In the genomic region with DNA sequence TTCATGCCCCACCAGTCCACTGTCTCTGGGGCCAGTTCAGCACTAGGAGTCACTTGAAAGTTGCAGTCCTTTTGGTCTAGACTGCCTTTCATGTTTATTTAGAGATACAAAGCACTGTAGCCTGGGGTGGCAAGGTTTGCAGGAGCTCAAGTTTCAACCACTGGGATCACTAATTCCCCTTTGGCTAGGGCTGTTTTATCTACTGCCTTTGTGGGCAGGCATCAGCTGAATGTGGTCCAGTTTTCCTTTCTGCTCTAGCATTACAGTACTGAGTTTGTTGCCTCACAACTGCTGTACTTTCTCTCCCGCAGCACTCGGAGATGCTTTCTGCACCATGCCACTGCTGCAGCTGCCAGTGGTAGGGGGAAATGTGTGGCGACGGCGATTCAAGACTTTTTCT, we compare ENCODE assay signal across 10 cellular contexts.
"Had no signal": no experiment of that assay in that cellular context is flagged by ENCODE, and none has a peak within 500 bp of the region (broad histone marks: within the 10 kb centered on the region; RNA-seq: fewer than 3 reads in every experiment).

No MANE protein-coding gene starts in this region.

- DNase-seq: activated CD4-positive, CD25-positive, alpha-beta regulatory T cell treated with anti-CD3 and anti-CD28 coated beads, Interleukin-2, amount 50 U/mL, for 72 hours; activated naive CD4-positive, alpha-beta T cell treated with Interleukin-2 at 50 U/mL for 16 hours; activated naive CD8-positive, alpha-beta T cell treated with anti-CD3 and anti-CD28 coated beads, Interleukin-2, amount 50 U/mL, for 24 hours; activated T-cell treated with anti-CD3 and anti-CD28 coated beads for 4 hours; heart left ventricle; left colon; midbrain; naive B cell; stimulated activated CD4-positive, alpha-beta T cell treated with anti-CD3 and anti-CD28 coated beads, Interleukin-2, amount 100 ng/mL, for 48 hours; thyroid gland had no signal
